8 cellular contexts compared by ENCODE assay signal in the genomic region with DNA sequence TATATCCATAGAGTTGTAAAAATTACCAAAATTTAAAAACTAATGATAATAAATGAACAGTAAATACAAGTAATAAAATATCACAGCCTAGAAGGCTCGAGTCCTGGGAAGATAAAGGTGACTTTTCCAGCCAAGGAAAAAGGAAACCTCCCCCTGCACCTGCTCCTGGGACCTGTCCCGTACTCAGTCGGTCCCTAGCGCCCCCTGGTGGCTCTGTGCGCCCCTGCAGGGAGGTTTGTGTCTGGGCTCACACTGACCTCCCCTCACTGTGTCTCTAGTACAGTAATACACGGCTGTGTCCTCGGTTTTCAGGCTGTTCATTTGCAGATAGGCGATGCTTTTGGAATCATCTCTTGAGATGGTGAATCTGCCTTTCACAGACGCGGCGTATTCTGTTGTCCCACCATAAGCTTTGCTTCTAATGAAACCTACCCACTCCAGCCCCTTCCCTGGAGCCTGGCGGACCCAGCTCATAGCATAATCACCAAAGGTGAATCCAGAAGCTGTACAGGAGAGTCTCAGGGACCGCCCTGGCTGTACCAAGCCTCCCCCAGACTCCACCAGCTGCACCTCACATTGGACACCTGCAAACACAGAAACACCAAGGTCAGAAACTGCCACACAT.
DNase-seq lines count a peak whose midpoint lies in the region; ATAC-seq, FAIRE-seq and TF ChIP-seq lines count a peak whose summit lies in the region.

No MANE protein-coding gene starts in this region.

- H3K27ac ChIP-seq in small intestine (ENCODE audit: low read depth in 1 of 2, low read length in 1 of 2), result no peak overlapping the region

- H3K4me1 Mint-ChIP-seq in CD14-positive monocyte (no peaks in the 10 kb centered on the region), progenitor cell of endocrine pancreas (ENCODE audit: low read depth) (no peaks in the 10 kb centered on the region)

- no peak for FAIRE-seq in small intestine (lab: Jason Lieb, UNC)

- H3K27ac Mint-ChIP-seq in CD14-positive monocyte, result no peak overlapping the region
- H3K27ac Mint-ChIP-seq in progenitor cell of endocrine pancreas, result no peak overlapping the region

- H3K27me3 ChIP-seq in small intestine (ENCODE audit: control insufficient read depth in 2 of 2, insufficient read depth in 2 of 2, low read length in 2 of 2), result no peaks in the 10 kb centered on the region

- no peak overlapping the region for H3K4me3 ChIP-seq in astrocyte of the spinal cord (ENCODE audit: low read depth, low read length)
- no peak overlapping the region for H3K4me3 ChIP-seq in small intestine (ENCODE audit: low read depth in 1 of 2, low read length in 2 of 2)

- H3K36me3 Mint-ChIP-seq in CD14-positive monocyte, result no peaks in the 10 kb centered on the region
- H3K36me3 Mint-ChIP-seq in progenitor cell of endocrine pancreas (ENCODE audit: insufficient read depth), result peaks cover 3% of the 10 kb centered on the region

- TF ChIP-seq CTCF in CD14-positive monocyte (IDR thresholded peaks at IDR 0.05), result peak; percentile 89
- peak; percentile 12 for TF ChIP-seq CTCF in astrocyte of the spinal cord (IDR thresholded peaks at IDR 0.05; ENCODE audit: low read depth, low read length)
- TF ChIP-seq CTCF in progenitor cell of endocrine pancreas (IDR thresholded peaks at IDR 0.05; ENCODE audit: unreplicated experiment), result no peak

- ATAC-seq in HG02588 (IDR thresholded peaks at IDR 0.05; ENCODE audit: unreplicated experiment), result no peak

- no peaks in the 10 kb centered on the region for H3K4me1 ChIP-seq in small intestine (ENCODE audit: control insufficient read depth in 2 of 2, insufficient read depth in 1 of 2, low read depth in 1 of 2, low read length in 1 of 2)

- H3K36me3 ChIP-seq in small intestine (ENCODE audit: control insufficient read depth in 2 of 2, insufficient read depth in 2 of 2, low read length in 2 of 2), result no peaks in the 10 kb centered on the region

- H3K9me3 Mint-ChIP-seq in CD14-positive monocyte (peaks cover 0 to 2% (median 0%) of the 10 kb centered on the region in 7 donors), progenitor cell of endocrine pancreas (ENCODE audit: low read depth) (peaks cover 41% of the 10 kb centered on the region)

- H3K4me3 Mint-ChIP-seq in CD14-positive monocyte (no peak overlapping the region), progenitor cell of endocrine pancreas (ENCODE audit: low read depth) (no peak overlapping the region)

- intact Hi-C loops in CD14-positive monocyte (cut with micrococcal nuclease), result no loop called here

- WGBS in small intestine, 3 donors, result 34 to 36% (median 35%) methylated on average over 13 of the region's 13 CpGs

- in situ Hi-C loops in KBM-7 (cut with MboI; ENCODE audit: low pct_unique_long_range_greater_than_20kb, low sequenced_read_pairs), result no loop called here
- in situ Hi-C loops in astrocyte of the spinal cord (cut with HindIII; ENCODE audit: low sequenced_read_pairs), result no loop called here

- no peaks in the 10 kb centered on the region for H3K9me3 ChIP-seq in small intestine (ENCODE audit: control insufficient read depth, low read depth)

- H3K27me3 Mint-ChIP-seq in CD14-positive monocyte (ENCODE audit: low read depth in 3 of 3) (peaks cover 0 to 2% (median 0%) of the 10 kb centered on the region in 3 donors), progenitor cell of endocrine pancreas (no peaks in the 10 kb centered on the region)

- DNase-seq in CD14-positive monocyte (ENCODE audit: low spot score) (peak; percentile 61), KBM-7 (peak; percentile 61), T-helper 2 cell (peak; percentile 33 to 71 (median 51)), astrocyte of the spinal cord (ENCODE audit: low read depth, low spot score) (no peak), small intestine (peak; percentile 65), progenitor cell of endocrine pancreas (ENCODE audit: low spot score, unreplicated experiment) (no peak), medulla oblongata (ENCODE audit: extremely low spot score) (no peak)

Comparison
In these comparisons a context has a peak if more than half of its experiments do, and no peak if none do; other contexts are left out.
1. DNase-seq: peak in CD14-positive monocyte (single experiment), KBM-7 (single experiment), T-helper 2 cell (5 of 5) and small intestine (single experiment); none in astrocyte of the spinal cord (single experiment), progenitor cell of endocrine pancreas (single experiment) and medulla oblongata (single experiment).